ENCODE assay signal across 31 cellular contexts in genomic region chr15:27532358-27532757, GRCh38.
DNase-seq lines count a peak whose midpoint lies in the region; ATAC-seq, FAIRE-seq and TF ChIP-seq lines count a peak whose summit lies in the region.
"Had no signal": no experiment of that assay in that cellular context is flagged by ENCODE, and none has a peak within 500 bp of the region (broad histone marks: within the 10 kb centered on the region; RNA-seq: fewer than 3 reads in every experiment).

No MANE protein-coding gene starts in this region.

- intact Hi-C loops in K562 (cut with micrococcal nuclease): no loop called here

- no TSS peak for BruUV-seq in K562 (replicated peaks; lab: Mats Ljungman, UMichigan)

- H3K27ac ChIP-seq in K562 (ENCODE audit: extremely low read depth, low read depth, low read length): no peak overlapping the region; the same call in 2 of the 3 replicates
- H3K27ac ChIP-seq: 22Rv1; A549; BLaER1; BLaER1 treated with 17β-estradiol and CSF1 and Interleukin-3, amounts not matched to agents 10 nM and 100 nM; C4-2B had no signal

- TF ChIP-seq RAD21 in K562 (CRISPR knock-in tag; conservative IDR thresholded peaks at IDR 0.05 in 1 of 2, IDR thresholded peaks at IDR 0.05 in 1 of 2): no peak

- CTCF ChIA-PET in K562 (lab: Yijun Ruan, JAX; ENCODE audit: low intra/inter-chr PET ratio): no interaction called here

- DNase-seq in OCI-M1 (lab: John Stamatoyannopoulos, UW): peak; percentile 75
- peak; percentile 47 to 66 (median 60) for DNase-seq in K562 (ENCODE audit: extremely low read depth in 1 of 4, low spot score in 3 of 4)
- DNase-seq in stimulated activated CD4-positive, alpha-beta T cell treated with anti-CD3 and anti-CD28 coated beads, Interleukin-1b, Interleukin-23, amount 100 ng/mL, for 48 hours: no peak
- DNase-seq: 8988T; ACHN; AML-193; BE2C; C1 segment of cervical spinal cord; Caco-2; Calu3; CD4-positive, alpha-beta memory T cell; CD4-positive, alpha-beta T cell; CD4-positive, CD25-positive, alpha-beta regulatory T cell; CD8-positive, alpha-beta memory T cell; CD8-positive, alpha-beta T cell; COR-L47; DMS 273 treated with DMSO at 0.1 percent for 48 hours; DMS153; DMS53; DMS79; DMS79 treated with DMSO at 0.1 percent for 48 hours; DND-41; EL had no signal

- peak; percentile 79 for TF ChIP-seq EP300 in K562 (IDR thresholded peaks at IDR 0.05; ENCODE audit: low read length)

- H3K79me2 ChIP-seq in K562 (ENCODE audit: control insufficient read depth, insufficient read depth, low read length): no peaks in the 10 kb centered on the region

- no peaks in the 10 kb centered on the region for H4K20me1 ChIP-seq in K562 (replicated peaks; ENCODE audit: control insufficient read depth, insufficient read depth, low read length)
- H4K20me1 ChIP-seq: BLaER1; BLaER1 treated with 17β-estradiol and CSF1 and Interleukin-3, amounts not matched to agents 10 nM and 100 nM had no signal

- H3K4me1 ChIP-seq in K562 (replicated peaks in 1 of 2; ENCODE audit: control insufficient read depth in 2 of 2, insufficient read depth in 2 of 2, low read length in 2 of 2): peaks cover 0 to 15% of the 10 kb centered on the region in 2 experiments; a peak in 2 of 5 replicates
- H3K4me1 ChIP-seq: A549, BE2C, BLaER1, Caco-2 had no signal

- in situ Hi-C loops in K562 (cut with MboI): no loop called here

- TF ChIP-seq POLR2A in K562 (conservative IDR thresholded peaks at IDR 0.05): no peak

- no peak overlapping the region for H3K4me3 ChIP-seq in K562
- H3K4me3 ChIP-seq: A549; BLaER1; BLaER1 treated with 17β-estradiol and CSF1 and Interleukin-3, amounts not matched to agents 10 nM and 100 nM had no signal

- peaks cover 4% of the 10 kb centered on the region; the same call in 1 of the 3 replicates for H3K36me3 ChIP-seq in K562 (ENCODE audit: control insufficient read depth, insufficient read depth, low read length)
- H3K36me3 ChIP-seq: BE2C; BLaER1; BLaER1 treated with 17β-estradiol and CSF1 and Interleukin-3, amounts not matched to agents 10 nM and 100 nM had no signal

- no peaks in the 10 kb centered on the region for H3K9me1 ChIP-seq in K562 (ENCODE audit: control insufficient read depth, insufficient read depth, low read length)

- H3K27me3 ChIP-seq in K562 (ENCODE audit: control insufficient read depth in 2 of 2, insufficient read depth in 2 of 2, low read length in 2 of 2): no peaks in the 10 kb centered on the region
- H3K27me3 ChIP-seq: BE2C; BLaER1; BLaER1 treated with 17β-estradiol and CSF1 and Interleukin-3, amounts not matched to agents 10 nM and 100 nM had no signal

- H3K9ac ChIP-seq in K562 (ENCODE audit: insufficient read depth in 1 of 2, low read depth in 2 of 2, low read length in 2 of 2): no peak overlapping the region
- H3K9ac ChIP-seq: BLaER1; BLaER1 treated with 17β-estradiol and CSF1 and Interleukin-3, amounts not matched to agents 10 nM and 100 nM had no signal

- ATAC-seq in K562 (peak; percentile 72), HG03097 (IDR thresholded peaks at IDR 0.05; ENCODE audit: low FRiP score, unreplicated experiment) (no peak)
- ATAC-seq: A549; CD8-positive, alpha-beta T cell had no signal

- WGBS in K562 (ENCODE audit: insufficient coverage, low coverage, missing lambda C conversion rate): 9% methylated on average over 3 of the region's 3 CpGs

- no peak overlapping the region for H2AFZ ChIP-seq in K562 (ENCODE audit: low read depth, low read length)

- FAIRE-seq in K562 (lab: Jason Lieb, UNC): peak; percentile 85
- FAIRE-seq: A204.1, A549, D721Med had no signal

- H3K4me2 ChIP-seq in K562 (ENCODE audit: insufficient read depth, low read length): no peak overlapping the region
- H3K4me2 ChIP-seq: A549; BLaER1; BLaER1 treated with 17β-estradiol and CSF1 and Interleukin-3, amounts not matched to agents 10 nM and 100 nM had no signal

- TF ChIP-seq CTCF in K562 (IDR thresholded peaks at IDR 0.05 in 2 of 3, conservative IDR thresholded peaks at IDR 0.05 in 1 of 3; ENCODE audit: insufficient read depth in 2 of 3, low read depth in 1 of 3, low read length in 3 of 3): no peak

- POLR2A ChIA-PET in K562 (lab: Yijun Ruan, JAX): no interaction called here

- peaks cover 5% of the 10 kb centered on the region; the same call in 1 of the 2 replicates for H3K9me3 ChIP-seq in K562 (replicated peaks; ENCODE audit: control insufficient read depth, insufficient read depth, low read depth, low read length)
- H3K9me3 ChIP-seq: BE2C, BLaER1 had no signal

TF ChIP-seq in K562, 482 proteins besides CTCF, POLR2A, EP300 and RAD21 (continues in another document):
- TF ChIP-seq TEAD4 (IDR thresholded peaks at IDR 0.05; ENCODE audit: low read length) (peak; percentile 71), TEAD4 (CRISPR knock-in tag; IDR thresholded peaks at IDR 0.05; ENCODE audit: borderline replicate concordance) (no peak), SRF (CRISPR knock-in tag; IDR thresholded peaks at IDR 0.05) (no peak), ZNF512 (tag; IDR thresholded peaks at IDR 0.05) (no peak), ZNF79 (CRISPR knock-in tag; IDR thresholded peaks at IDR 0.05; ENCODE audit: low read depth) (no peak), ZFPM2 (CRISPR knock-in tag; IDR thresholded peaks at IDR 0.05) (no peak), IRF9 (tag; IDR thresholded peaks at IDR 0.05) (no peak), ZNF551 (CRISPR knock-in tag; IDR thresholded peaks at IDR 0.05) (no peak), MTA2 (IDR thresholded peaks at IDR 0.05; ENCODE audit: low read depth) (peak; percentile 67), HCFC1 (IDR thresholded peaks at IDR 0.05; ENCODE audit: low read depth, low read length) (no peak), ETV6 (IDR thresholded peaks at IDR 0.05; ENCODE audit: borderline replicate concordance in 1 of 2, low read depth in 2 of 2, low read length in 1 of 2) (0 out of 4 replicates have a peak, but pooled peaks of 1 of the 2 experiments have one; percentile 26), ETV6 (CRISPR knock-in tag; IDR thresholded peaks at IDR 0.05; ENCODE audit: borderline replicate concordance) (no peak), CBFA2T2 (conservative IDR thresholded peaks at IDR 0.05) (peak; percentile 81), ARID1B (IDR thresholded peaks at IDR 0.05) (peak; percentile 88), SMARCE1 (IDR thresholded peaks at IDR 0.05) (peak; percentile 61; the same call in 1 of the 2 replicates), EGR1 (conservative IDR thresholded peaks at IDR 0.05) (peak; percentile 99), RCOR1 (IDR thresholded peaks at IDR 0.05; ENCODE audit: borderline replicate concordance in 1 of 2, low read depth in 2 of 2, low read length in 2 of 2) (peak in 1 of 2 experiments; percentile 34; a peak in 1 of 4 replicates), PREB (CRISPR knock-in tag; IDR thresholded peaks at IDR 0.05) (no peak), CBX3 (IDR thresholded peaks at IDR 0.05; ENCODE audit: borderline replicate concordance in 1 of 2, low read length in 2 of 2) (peak in 1 of 2 experiments; percentile 66; a peak in 2 of 3 replicates), MTF1 (CRISPR knock-in tag; IDR thresholded peaks at IDR 0.05; ENCODE audit: borderline replicate concordance) (no peak), U2AF2 (optimal IDR thresholded peaks at IDR 0.05; ENCODE audit: low read depth, low read length) (no peak)
